In the genomic region with DNA sequence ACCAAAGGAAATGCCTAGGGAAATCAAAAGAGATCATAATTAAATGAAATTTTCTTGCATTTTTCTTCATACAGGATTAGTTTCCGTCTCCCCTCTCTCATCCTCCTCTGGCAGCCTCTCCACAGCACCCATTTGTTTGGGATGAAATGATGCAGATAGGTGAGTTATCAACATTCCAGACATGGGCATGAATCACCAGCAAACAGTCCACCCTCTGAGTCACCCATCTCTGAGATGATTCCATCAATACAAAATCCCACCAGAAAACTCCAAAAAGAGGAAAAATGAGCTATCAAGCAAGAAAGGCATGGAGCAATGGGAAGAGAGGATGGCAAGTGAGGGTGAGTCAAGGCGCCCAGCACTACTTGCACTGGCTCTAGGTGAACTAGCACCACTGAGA, we compare ENCODE assay signal across 23 cellular contexts. TPM values are rescaled to one million over a fixed set of nuclear protein-coding genes. Genes with fewer than 3 reads are reported as not detected.
"Had no signal": no experiment of that assay in that cellular context is flagged by ENCODE, and none has a peak within 500 bp of the region (broad histone marks: within the 10 kb centered on the region; RNA-seq: fewer than 3 reads in every experiment).

No MANE protein-coding gene starts in this region.

- ATAC-seq: effector memory CD8-positive, alpha-beta T cell; natural killer cell; right cardiac atrium had no signal

- H3K27ac ChIP-seq: esophagus squamous epithelium, hepatocyte, ovary, stomach, thoracic aorta, transverse colon had no signal

- H3K36me3 ChIP-seq: esophagus squamous epithelium, ovary, stomach, thoracic aorta, transverse colon had no signal

- H3K4me1 ChIP-seq: esophagus squamous epithelium, stomach, transverse colon had no signal

- H3K27me3 ChIP-seq: hepatocyte, ovary, transverse colon had no signal

- DNase-seq: effector memory CD8-positive, alpha-beta T cell; esophagus squamous epithelium; foreskin fibroblast; head of caudate nucleus; kidney; natural killer cell; ovary; right cardiac atrium; small intestine; stimulated activated CD4-positive, alpha-beta T cell treated with anti-CD3 and anti-CD28 coated beads, Interleukin-12 subunit alpha, Interleukin-12 subunit beta, amount 100 ng/mL, for 4 hours; stimulated activated naive CD4-positive, alpha-beta T cell; stomach; substantia nigra; transverse colon had no signal

- H3K4me3 ChIP-seq: esophagus squamous epithelium, hepatocyte, ovary, stomach, thoracic aorta, transverse colon had no signal

- H3K9me3 ChIP-seq: esophagus squamous epithelium, ovary, stomach, thoracic aorta, transverse colon had no signal

RNA-seq across cellular contexts. Expression of a gene that starts 11.4 kb away (rescaled TPM):
- total RNA-seq: epithelial cell of proximal tubule, esophagus squamous epithelium, hepatocyte, kidney, liver, lung microvascular endothelial cell, mucosa of gallbladder, natural killer cell, neural crest cell, ovary, progenitor cell of endocrine pancreas, right cardiac atrium, stomach, thoracic aorta, transverse colon, ureter had no signal
